Comparison of ENCODE assay signal across 26 cellular contexts in the genomic region with DNA sequence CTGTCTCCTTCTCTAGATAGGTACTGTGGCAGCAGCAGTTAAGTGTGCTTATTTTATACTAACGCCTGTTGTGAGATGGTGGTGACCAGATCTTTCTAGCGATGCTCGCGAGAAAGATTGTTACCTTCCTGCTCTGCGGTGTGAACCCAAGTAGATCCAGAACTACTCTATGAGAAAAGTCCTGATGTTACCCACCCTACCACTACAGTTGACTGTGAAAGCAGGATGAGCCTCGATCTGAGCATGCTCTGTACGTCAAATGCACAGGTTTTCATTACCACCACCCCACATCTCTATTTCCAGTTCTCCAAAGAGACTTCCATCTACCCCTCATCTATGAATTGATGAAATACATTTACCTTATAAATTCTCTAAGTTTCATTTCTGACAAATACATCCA.
"Had no signal": no experiment of that assay in that cellular context is flagged by ENCODE, and none has a peak within 500 bp of the region (broad histone marks: within the 10 kb centered on the region; RNA-seq: fewer than 3 reads in every experiment).

No MANE protein-coding gene starts in this region.

- H3K27ac ChIP-seq: breast epithelium, colonic mucosa, dorsolateral prefrontal cortex, esophagus squamous epithelium, gastroesophageal sphincter, heart left ventricle, parathyroid adenoma, stomach, suprapubic skin, transverse colon, uterus, VCaP had no signal

- ATAC-seq: activated CD4-positive, CD25-positive, alpha-beta regulatory T cell treated with anti-CD3 and anti-CD28 coated beads, Interleukin-2, amount 50 U/mL, for 24 hours; gastroesophageal sphincter; heart left ventricle; left ventricle myocardium superior; right cardiac atrium had no signal

- H3K36me3 ChIP-seq: breast epithelium, colonic mucosa had no signal

- H3K9me3 ChIP-seq: breast epithelium, colonic mucosa, esophagus squamous epithelium, gastroesophageal sphincter, heart left ventricle, stomach, suprapubic skin, transverse colon, uterus had no signal

- H3K27ac Mint-ChIP-seq: activated CD4-positive, alpha-beta T cell treated with anti-CD3 and anti-CD28 coated beads, Interleukin-2, amount 10 ng/mL, durations not matched to agents 7 days and 5 days; endodermal cell; T-helper 2 cell treated with Interferon-gamma antibody and Interleukin-4, amounts not matched to agents 5 μg/mL and 100 μg/mL, for 36 hours had no signal

- H3K4me3 Mint-ChIP-seq: activated CD4-positive, alpha-beta T cell treated with anti-CD3 and anti-CD28 coated beads, Interleukin-2, amount 10 ng/mL, durations not matched to agents 7 days and 5 days; activated naive CD8-positive, alpha-beta T cell treated with anti-CD3 and anti-CD28 coated beads, Interleukin-2, amount 10 ng/mL, durations not matched to agents 7 days and 5 days; endodermal cell; T-helper 2 cell treated with Interferon-gamma antibody and Interleukin-4, amounts not matched to agents 5 μg/mL and 100 μg/mL, for 36 hours had no signal

- H3K27me3 Mint-ChIP-seq: activated CD4-positive, alpha-beta T cell treated with anti-CD3 and anti-CD28 coated beads, Interleukin-2, amount 10 ng/mL, durations not matched to agents 7 days and 5 days; activated naive CD8-positive, alpha-beta T cell treated with anti-CD3 and anti-CD28 coated beads, Interleukin-2, amount 10 ng/mL, durations not matched to agents 7 days and 5 days had no signal

- H3K4me1 ChIP-seq: breast epithelium, colonic mucosa, heart left ventricle, suprapubic skin, uterus had no signal

- H3K9me3 Mint-ChIP-seq: activated CD4-positive, alpha-beta T cell treated with anti-CD3 and anti-CD28 coated beads, Interleukin-2, amount 10 ng/mL, durations not matched to agents 7 days and 5 days; activated naive CD8-positive, alpha-beta T cell treated with anti-CD3 and anti-CD28 coated beads, Interleukin-2, amount 10 ng/mL, durations not matched to agents 7 days and 5 days; endodermal cell; T-helper 2 cell treated with Interferon-gamma antibody and Interleukin-4, amounts not matched to agents 5 μg/mL and 100 μg/mL, for 36 hours had no signal

- H3K4me3 ChIP-seq: breast epithelium, colonic mucosa, dorsolateral prefrontal cortex, esophagus squamous epithelium, gastroesophageal sphincter, heart left ventricle, stomach, suprapubic skin, transverse colon, uterus had no signal

- H3K27me3 ChIP-seq: breast epithelium, colonic mucosa, dorsolateral prefrontal cortex, esophagus squamous epithelium, gastroesophageal sphincter, heart left ventricle, stomach, suprapubic skin, transverse colon, uterus had no signal

- DNase-seq: activated CD4-positive, alpha-beta T cell treated with anti-CD3 and anti-CD28 coated beads, Interleukin-2, amount 10 ng/mL, durations not matched to agents 7 days and 5 days; activated effector memory CD4-positive, alpha-beta T cell treated with anti-CD3 and anti-CD28 coated beads, Interleukin-2, amount 50 U/mL, for 16 hours; activated naive CD8-positive, alpha-beta T cell treated with anti-CD3 and anti-CD28 coated beads, Interleukin-2, amount 10 ng/mL, durations not matched to agents 7 days and 5 days; activated T-cell treated with anti-CD3 and anti-CD28 coated beads, Interleukin-2, amount 50 U/mL, for 48 hours; amniotic stem cell; colonic mucosa; dorsolateral prefrontal cortex; endodermal cell; esophagus squamous epithelium; heart left ventricle; left ventricle myocardium superior; mammary epithelial cell; midbrain; nucleus accumbens; right cardiac atrium; stimulated activated CD4-positive, alpha-beta T cell treated with anti-CD3 and anti-CD28 coated beads, Interleukin-1b, Interleukin-23, amount 100 ng/mL, for 48 hours; stomach; transverse colon; uterus had no signal
